ENCODE assay signal across 30 cellular contexts in the genomic region with DNA sequence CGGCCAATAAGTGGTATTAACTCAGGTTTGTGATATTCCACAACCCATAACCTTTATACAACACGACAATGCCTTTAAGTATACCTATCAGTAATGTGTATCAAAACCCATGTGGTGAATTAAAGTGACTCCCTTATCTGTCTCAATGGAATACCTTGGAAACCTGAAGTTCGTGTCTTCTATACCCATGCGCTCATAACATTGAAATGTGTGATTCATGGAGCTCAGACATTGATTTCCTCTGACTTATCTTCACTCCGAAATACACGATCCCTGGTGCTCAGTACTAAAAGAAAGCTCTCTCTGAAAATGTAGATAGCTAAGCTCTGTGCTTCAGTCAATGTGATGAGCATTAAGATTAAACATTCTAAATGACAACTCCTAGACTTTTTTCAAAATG.
A peak's percentile ranks its signal among the peaks of the same experiment; 100 is the strongest.
DNase-seq lines count a peak whose midpoint lies in the region; ATAC-seq and TF ChIP-seq lines count a peak whose summit lies in the region.
"Had no signal": no experiment of that assay in that cellular context is flagged by ENCODE, and none has a peak within 500 bp of the region (broad histone marks: within the 10 kb centered on the region; RNA-seq: fewer than 3 reads in every experiment).

No MANE protein-coding gene starts in this region.

- no peak overlapping the region for H4K91ac ChIP-seq in trophoblast cell (ENCODE audit: low read depth, low read length)

- no peak overlapping the region for H4K12ac ChIP-seq in trophoblast cell (ENCODE audit: low read depth, low read length)

- H3K79me2 ChIP-seq in GM23248 (ENCODE audit: insufficient read depth) (no peaks in the 10 kb centered on the region), PC-3 (ENCODE audit: low read length) (peaks cover 9% of the 10 kb centered on the region), trophoblast cell (ENCODE audit: control insufficient read depth, insufficient read depth, low read length, poor library complexity) (no peaks in the 10 kb centered on the region)

- no peak overlapping the region for H2AK5ac ChIP-seq in trophoblast cell (ENCODE audit: low read length)

- ATAC-seq in PC-3: peak; percentile 19
- ATAC-seq: gastroesophageal sphincter; naive thymus-derived CD4-positive, alpha-beta T cell had no signal

- CTCF ChIA-PET in PC-3 (lab: Charles Lee): no interaction called here

- peaks cover 4% of the 10 kb centered on the region; the same call in 1 of the 2 replicates for H4K20me1 ChIP-seq in GM23248 (ENCODE audit: insufficient read depth)
- no peaks in the 10 kb centered on the region for H4K20me1 ChIP-seq in PC-3 (ENCODE audit: low read length)

- H2BK5ac ChIP-seq in trophoblast cell (ENCODE audit: low read depth, low read length, poor library complexity): no peak overlapping the region

- H3K9ac ChIP-seq in GM23248 (no peak overlapping the region), PC-3 (ENCODE audit: low read length) (no peak overlapping the region), trophoblast cell (ENCODE audit: low read length) (no peak overlapping the region)

- no peaks in the 10 kb centered on the region for H3K79me1 ChIP-seq in trophoblast cell (ENCODE audit: low read length)

- H3K9me2 ChIP-seq in GM23248 (ENCODE audit: insufficient read depth) (no peaks in the 10 kb centered on the region), PC-3 (replicated peaks; ENCODE audit: low read length) (no peaks in the 10 kb centered on the region)

- in situ Hi-C loops in GM23248 (cut with MboI): no loop called here

- H3K23ac ChIP-seq in trophoblast cell (ENCODE audit: low read length): no peak overlapping the region

- H3K4me3 ChIP-seq in GM23248: no peak overlapping the region
- H3K4me3 ChIP-seq in PC-3 (ENCODE audit: low read length): no peak overlapping the region
- no peak overlapping the region for H3K4me3 ChIP-seq in epithelial cell of esophagus (ENCODE audit: low read length)
- no peak overlapping the region for H3K4me3 ChIP-seq in trophoblast cell (ENCODE audit: low read depth, low read length)
- H3K4me3 ChIP-seq: gastroesophageal sphincter, left ventricle myocardium inferior, testis had no signal

- peaks cover 6% of the 10 kb centered on the region for H3K4me1 ChIP-seq in GM23248 (ENCODE audit: insufficient read depth)
- H3K4me1 ChIP-seq in PC-3 (ENCODE audit: insufficient read depth, low read length): peaks cover 25% of the 10 kb centered on the region
- H3K4me1 ChIP-seq in trophoblast cell (ENCODE audit: control insufficient read depth in 1 of 2, insufficient read depth in 2 of 2, low read length in 2 of 2): no peaks in the 10 kb centered on the region
- H3K4me1 ChIP-seq: gastroesophageal sphincter, left ventricle myocardium inferior, testis had no signal

- TF ChIP-seq CTCF in PC-3 (conservative IDR thresholded peaks at IDR 0.05; ENCODE audit: low read depth, low read length) (no peak), epithelial cell of esophagus (IDR thresholded peaks at IDR 0.05; ENCODE audit: insufficient read depth, low read depth, low read length, missing control alignments) (no peak)

- no peak overlapping the region for H4K8ac ChIP-seq in trophoblast cell (ENCODE audit: low read depth, low read length)

- H3K4ac ChIP-seq in trophoblast cell (ENCODE audit: low read depth, low read length): no peak overlapping the region

- H3K27ac ChIP-seq in GM23248: no peak overlapping the region
- H3K27ac ChIP-seq in PC-3 (ENCODE audit: low read length): 0 out of 2 replicates have a peak overlapping the region, but pooled peaks have one; percentile 0
- no peak overlapping the region for H3K27ac ChIP-seq in trophoblast cell (ENCODE audit: low read depth, low read length)
- no peak overlapping the region for H3K27ac ChIP-seq in caudate nucleus (ENCODE audit: low read depth, low read length)
- H3K27ac ChIP-seq: gastroesophageal sphincter, HL-60, left ventricle myocardium inferior, testis had no signal

- H2AFZ ChIP-seq in GM23248 (no peak overlapping the region), PC-3 (ENCODE audit: low read length) (no peak overlapping the region), trophoblast cell (ENCODE audit: insufficient read depth, low read length, poor library complexity) (no peak overlapping the region)

- BruUV-seq in PC-3 (replicated peaks; lab: Mats Ljungman, UMichigan): no TSS peak

- no peak overlapping the region for H3K18ac ChIP-seq in trophoblast cell (ENCODE audit: low read length)

- H3K14ac ChIP-seq in trophoblast cell (ENCODE audit: low read length): no peak overlapping the region

- no peak overlapping the region for H2BK120ac ChIP-seq in trophoblast cell (ENCODE audit: insufficient read depth, low read length, poor library complexity)

- H3K36me3 ChIP-seq in GM23248 (ENCODE audit: low read depth) (no peaks in the 10 kb centered on the region), PC-3 (ENCODE audit: low read depth, low read length) (no peaks in the 10 kb centered on the region), trophoblast cell (ENCODE audit: control insufficient read depth in 1 of 2, insufficient read depth in 2 of 2, low read length in 2 of 2) (peaks cover 0 to 1% of the 10 kb centered on the region in 2 experiments)
- H3K36me3 ChIP-seq: gastroesophageal sphincter had no signal

- H3F3A ChIP-seq in GM23248 (ENCODE audit: insufficient read depth) (peaks cover 11% of the 10 kb centered on the region), PC-3 (ENCODE audit: low read length, unreplicated experiment) (no peaks in the 10 kb centered on the region)

- intact Hi-C loops in PC-3 (cut with micrococcal nuclease): loop anchor here (5.0 kb wide), 1 partner anchor 35 kb away; no protein-coding TSS in a partner anchor

- POLR2A ChIA-PET in PC-3 (lab: Charles Lee; ENCODE audit: unreplicated experiment): no interaction called here

- 91 to 92% methylated on average over 6 of the region's 6 CpGs for WGBS in GM23248 (ENCODE audit: low coverage in 1 of 2, low lambda C conversion rate in 2 of 2, missing lambda C conversion rate in 2 of 2), 2 experiments
- no CpG with 5 or more reads among the region's 6 CpGs for WGBS in trophoblast cell (ENCODE audit: extremely low coverage, insufficient coverage, insufficient read length)

- DNase-seq in GM23248 (peak; percentile 4), PC-3 (peak; percentile 87), epithelial cell of esophagus (ENCODE audit: low read depth) (peak; percentile 84), trophoblast cell (peak; percentile 62 to 87), HuH-7.5 (ENCODE audit: low spot score) (no peak), caudate nucleus (lab: John Stamatoyannopoulos, UW) (no peak)
- DNase-seq in activated T-cell treated with anti-CD3 and anti-CD28 coated beads, Interleukin-2, amount 50 U/mL, for 48 hours: no peak
- DNase-seq: activated CD4-positive, alpha-beta memory T cell treated with anti-CD3 and anti-CD28 coated beads for 36 hours; activated CD4-positive, CD25-positive, alpha-beta regulatory T cell; activated CD8-positive, alpha-beta memory T cell treated with anti-CD3 and anti-CD28 coated beads, Interleukin-2, amount 50 U/mL, for 4 hours; activated naive CD4-positive, alpha-beta T cell treated with anti-CD3 and anti-CD28 coated beads, Interleukin-2, amount 50 U/mL, for 16 hours; C1 segment of cervical spinal cord; COR-L47; DMS53; endodermal cell; GF-D8; hypothalamus; immature natural killer cell; left ventricle myocardium inferior; midbrain; naive thymus-derived CD4-positive, alpha-beta T cell; NCI-H1417; NCI-H2081; NCI-H2227 treated with DMSO at 0.1 percent for 48 hours; RPMI8226; stimulated activated naive CD4-positive, alpha-beta T cell treated with Interleukin-2 at 50 U/mL for 16 hours; T-helper 1 cell; testis had no signal

- H3K27me3 ChIP-seq in GM23248 (replicated peaks; ENCODE audit: insufficient read depth) (no peaks in the 10 kb centered on the region), PC-3 (ENCODE audit: low read length) (no peaks in the 10 kb centered on the region), trophoblast cell (ENCODE audit: insufficient read depth, low read length) (no peaks in the 10 kb centered on the region)
- H3K27me3 ChIP-seq: gastroesophageal sphincter, testis had no signal

- H3K9me3 ChIP-seq in GM23248 (ENCODE audit: low read depth) (no peaks in the 10 kb centered on the region), PC-3 (ENCODE audit: low read length) (no peaks in the 10 kb centered on the region), trophoblast cell (ENCODE audit: insufficient read depth, low read depth, low read length) (peaks cover 2% of the 10 kb centered on the region)
- H3K9me3 ChIP-seq: testis had no signal

- H3K4me2 ChIP-seq in GM23248 (ENCODE audit: unreplicated experiment) (no peak overlapping the region), PC-3 (ENCODE audit: low read length) (peak overlapping the region; percentile 34), trophoblast cell (ENCODE audit: low read length) (no peak overlapping the region)

- no peak overlapping the region for H2BK12ac ChIP-seq in trophoblast cell (ENCODE audit: low read length)

Comparison
In these comparisons a context has a peak if more than half of its experiments do, and no peak if none do; other contexts are left out.
1. DNase-seq: peak in GM23248 (single experiment), PC-3 (single experiment), epithelial cell of esophagus (single experiment) and trophoblast cell (2 of 2); none in HuH-7.5 (single experiment), activated T-cell treated with anti-CD3 and anti-CD28 coated beads, Interleukin-2, amount 50 U/mL, for 48 hours (0 of 2) and caudate nucleus (0 of 61).